12 cellular contexts compared by ENCODE assay signal in the genomic region with DNA sequence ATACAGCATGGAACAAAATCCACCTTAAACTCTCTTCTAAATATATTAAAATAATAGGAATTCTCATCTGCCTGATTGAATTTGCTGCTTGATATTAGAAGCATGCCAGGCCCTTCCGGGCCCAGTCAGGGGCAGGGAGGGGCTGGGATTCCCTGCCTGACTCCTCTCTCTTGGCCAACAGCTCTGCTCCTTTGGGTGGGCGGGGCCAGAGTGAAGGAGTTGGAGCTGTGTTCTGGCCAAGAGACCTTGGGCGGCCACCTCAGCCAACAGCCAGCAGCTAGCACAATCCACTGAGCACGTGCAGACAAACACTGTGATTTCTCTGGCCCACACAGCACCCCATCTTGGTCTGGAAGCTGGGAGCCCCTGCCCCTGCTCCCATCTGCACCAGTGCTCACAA.
DNase-seq lines count a peak whose midpoint lies in the region; ATAC-seq and TF ChIP-seq lines count a peak whose summit lies in the region.
"Had no signal": no experiment of that assay in that cellular context is flagged by ENCODE, and none has a peak within 500 bp of the region (broad histone marks: within the 10 kb centered on the region; RNA-seq: fewer than 3 reads in every experiment).

No MANE protein-coding gene starts in this region.

- peaks cover 0 to 6% (median 0%) of the 10 kb centered on the region in 3 donors for H3K27me3 ChIP-seq in psoas muscle (ENCODE audit: insufficient read depth in 3 of 3, low read length in 2 of 3)

- no peaks in the 10 kb centered on the region for H3K36me3 ChIP-seq in psoas muscle (ENCODE audit: insufficient read depth in 1 of 2, low read depth in 1 of 2)

- no peak overlapping the region for H3K4me3 ChIP-seq in astrocyte of the cerebellum (ENCODE audit: low read depth, low read length)
- no peak overlapping the region for H3K4me3 ChIP-seq in psoas muscle

- H3K9me3 Mint-ChIP-seq in activated CD4-positive, alpha-beta T cell treated with anti-CD3 and anti-CD28 coated beads for 36 hours (ENCODE audit: low read depth) = no peaks in the 10 kb centered on the region
- H3K9me3 Mint-ChIP-seq: CD8-positive, alpha-beta T cell had no signal

- H3K36me3 Mint-ChIP-seq in activated CD4-positive, alpha-beta T cell treated with anti-CD3 and anti-CD28 coated beads for 36 hours (ENCODE audit: low read depth) = no peaks in the 10 kb centered on the region
- H3K36me3 Mint-ChIP-seq: CD8-positive, alpha-beta T cell had no signal

- no peaks in the 10 kb centered on the region for H3K4me1 Mint-ChIP-seq in activated CD4-positive, alpha-beta T cell treated with anti-CD3 and anti-CD28 coated beads for 36 hours

- ATAC-seq in left ventricle myocardium superior (peak; percentile 97), psoas muscle (peak in 3 of 4 donors; percentile 36 to 81 (median 77)), HG02970 (IDR thresholded peaks at IDR 0.05; ENCODE audit: low FRiP score, unreplicated experiment) (no peak)
- no peak for ATAC-seq in activated CD4-positive, alpha-beta T cell treated with anti-CD3 and anti-CD28 coated beads for 36 hours
- ATAC-seq: CD8-positive, alpha-beta T cell; HCT116 had no signal

- TF ChIP-seq CTCF in astrocyte of the cerebellum (IDR thresholded peaks at IDR 0.05; ENCODE audit: low read depth, low read length, missing control alignments) = no peak
- no peak for TF ChIP-seq CTCF in psoas muscle (IDR thresholded peaks at IDR 0.05)

- no peaks in the 10 kb centered on the region for H3K9me3 ChIP-seq in psoas muscle

- WGBS in psoas muscle, 3 donors = 31 to 53% (median 35%) methylated on average over 4 of the region's 4 CpGs

- POLR2A ChIA-PET in activated CD4-positive, alpha-beta T cell treated with anti-CD3 and anti-CD28 coated beads for 36 hours (lab: Charles Lee) = no interaction called here

- intact Hi-C loops in left ventricle myocardium superior (cut with micrococcal nuclease) = no loop called here
- intact Hi-C loops in psoas muscle (cut with DNase I) = loop anchor here in 1 of 2 donors (10.0 kb wide), 1 partner anchor 270 kb away; no protein-coding TSS in a partner anchor
- intact Hi-C loops in activated CD4-positive, alpha-beta T cell treated with anti-CD3 and anti-CD28 coated beads for 36 hours (cut with DNase I, micrococcal nuclease) = no loop called here

- no peaks in the 10 kb centered on the region for H3K4me1 ChIP-seq in psoas muscle

- H3K4me3 Mint-ChIP-seq in activated CD4-positive, alpha-beta T cell treated with anti-CD3 and anti-CD28 coated beads for 36 hours = no peak overlapping the region
- H3K4me3 Mint-ChIP-seq: CD8-positive, alpha-beta T cell had no signal

- CTCF ChIA-PET in activated CD4-positive, alpha-beta T cell treated with anti-CD3 and anti-CD28 coated beads for 36 hours (lab: Charles Lee) = no interaction called here

- DNase-seq in EL (peak; percentile 57), astrocyte of the cerebellum (ENCODE audit: low read depth) (peak; percentile 5), left ventricle myocardium superior (peak; percentile 82), psoas muscle (peak; percentile 72 to 84), DMS53 (lab: John Stamatoyannopoulos, UW) (no peak), NCI-H748 treated with DMSO at 0.1 percent for 48 hours (lab: John Stamatoyannopoulos, UW) (no peak)
- no peak for DNase-seq in activated CD4-positive, alpha-beta T cell treated with anti-CD3 and anti-CD28 coated beads for 36 hours
- DNase-seq: activated T-cell treated with anti-CD3 and anti-CD28 coated beads, Interleukin-2, amount 50 U/mL, for 1 hour; CD8-positive, alpha-beta T cell; NCI-H1930 had no signal

- in situ Hi-C loops in astrocyte of the cerebellum (cut with HindIII; ENCODE audit: low sequenced_read_pairs) = no loop called here

- H3K27ac ChIP-seq in psoas muscle = no peak overlapping the region

- no peaks in the 10 kb centered on the region for H3K27me3 Mint-ChIP-seq in activated CD4-positive, alpha-beta T cell treated with anti-CD3 and anti-CD28 coated beads for 36 hours

- H3K27ac Mint-ChIP-seq in activated CD4-positive, alpha-beta T cell treated with anti-CD3 and anti-CD28 coated beads for 36 hours = no peak overlapping the region
- H3K27ac Mint-ChIP-seq: CD8-positive, alpha-beta T cell had no signal

Comparison
In these comparisons a context has a peak if more than half of its experiments do, and no peak if none do; other contexts are left out.
1. DNase-seq: peak in EL (single experiment), astrocyte of the cerebellum (single experiment), left ventricle myocardium superior (single experiment) and psoas muscle (2 of 2); none in DMS53 (single experiment), activated CD4-positive, alpha-beta T cell treated with anti-CD3 and anti-CD28 coated beads for 36 hours (single experiment) and NCI-H748 treated with DMSO at 0.1 percent for 48 hours (single experiment).
2. ATAC-seq: peak in left ventricle myocardium superior (single experiment) and psoas muscle (3 of 4); none in activated CD4-positive, alpha-beta T cell treated with anti-CD3 and anti-CD28 coated beads for 36 hours (single experiment) and HG02970 (single experiment).